In genomic region chr11:34105079-34105956, GRCh38 we compare ENCODE assay signal across 8 cellular contexts.
A peak's percentile ranks its signal among the peaks of the same experiment; 100 is the strongest.
DNase-seq lines count a peak whose midpoint lies in the region; ATAC-seq lines count a peak whose summit lies in the region.

TSS of gene NAT10 (plus strand) at chr11:34105629. CDS start at chr11:34108226, 2,597 bp downstream.

- ATAC-seq in GM19025 (IDR thresholded peaks at IDR 0.05; ENCODE audit: low read depth, unreplicated experiment), result peak; percentile 89
- ATAC-seq in HG03342 (IDR thresholded peaks at IDR 0.05; ENCODE audit: unreplicated experiment), result peak; percentile 85

- DNase-seq in AG20443 (ENCODE audit: low spot score) (peak; percentile 99), NCI-H345 treated with DMSO at 0.1 percent for 48 hours (lab: John Stamatoyannopoulos, UW; ENCODE audit: unreplicated experiment) (peak; percentile 97), inferior parietal cortex (ENCODE audit: extremely low spot score) (peak; percentile 99)
- peak; percentile 89 to 95 (median 92) for DNase-seq in activated CD4-positive, CD25-positive, alpha-beta regulatory T cell (lab: John Stamatoyannopoulos, UW)
- peak; percentile 98 for DNase-seq in central memory CD4-positive, alpha-beta T cell
- DNase-seq in stimulated activated CD4-positive, alpha-beta T cell treated with anti-CD3 and anti-CD28 coated beads, Interleukin-12 subunit alpha, Interleukin-12 subunit beta, amount 100 ng/mL, for 24 hours (ENCODE audit: low read depth in 2 of 2), result peak; percentile 95 to 96

Comparison
In these comparisons a context has a peak if more than half of its experiments do, and no peak if none do; other contexts are left out.
1. Peak in every context shown above with its lines: DNase-seq and ATAC-seq.